15 cellular contexts compared by ENCODE assay signal in genomic region chr9:123033864-123034598, GRCh38. TPM values are rescaled to one million over a fixed set of nuclear protein-coding genes. Genes with fewer than 3 reads are reported as not detected.
A peak's percentile ranks its signal among the peaks of the same experiment; 100 is the strongest.
DNase-seq lines count a peak whose midpoint lies in the region; ATAC-seq and TF ChIP-seq lines count a peak whose summit lies in the region.
"Had no signal": no experiment of that assay in that cellular context is flagged by ENCODE, and none has a peak within 500 bp of the region (broad histone marks: within the 10 kb centered on the region; RNA-seq: fewer than 3 reads in every experiment).

No MANE protein-coding gene starts in this region.

- no peak overlapping the region for H3K4me2 ChIP-seq in GM23248 (ENCODE audit: unreplicated experiment)
- H3K4me2 ChIP-seq: SK-N-SH had no signal

- H3K27me3 ChIP-seq in lower lobe of right lung (ENCODE audit: low read depth) (no peaks in the 10 kb centered on the region), GM23248 (replicated peaks; ENCODE audit: insufficient read depth) (no peaks in the 10 kb centered on the region)

- no peak overlapping the region for H3K9ac ChIP-seq in GM23248
- H3K9ac ChIP-seq: SK-N-SH had no signal

- no peaks in the 10 kb centered on the region for H3K79me2 ChIP-seq in GM23248 (ENCODE audit: insufficient read depth)

- H3F3A ChIP-seq in GM23248 (ENCODE audit: insufficient read depth): peaks cover 4% of the 10 kb centered on the region; the same call in 1 of the 2 replicates

- peaks cover 5% of the 10 kb centered on the region; the same call in 1 of the 2 replicates for H4K20me1 ChIP-seq in GM23248 (ENCODE audit: insufficient read depth)

- H3K9me3 ChIP-seq in lower lobe of right lung: no peaks in the 10 kb centered on the region
- H3K9me3 ChIP-seq in GM23248 (ENCODE audit: low read depth): no peaks in the 10 kb centered on the region
- H3K9me3 ChIP-seq: SK-N-SH had no signal

- H3K4me3 ChIP-seq in lower lobe of right lung (peak overlapping the region; percentile 2), GM23248 (no peak overlapping the region)

- no peak overlapping the region for H2AFZ ChIP-seq in GM23248

- intact Hi-C loops in lower lobe of right lung (cut with DNase I): no loop called here

- H3K27ac ChIP-seq in lower lobe of right lung (no peak overlapping the region), GM23248 (no peak overlapping the region)

- WGBS in GM23248 (ENCODE audit: low coverage in 1 of 2, low lambda C conversion rate in 2 of 2, missing lambda C conversion rate in 2 of 2), 2 experiments: 95 to 96% methylated on average over 8 of the region's 8 CpGs

- no peaks in the 10 kb centered on the region for H3K9me2 ChIP-seq in GM23248 (ENCODE audit: insufficient read depth)
- H3K9me2 ChIP-seq: SK-N-SH had no signal

- TF ChIP-seq CTCF in lower lobe of right lung (IDR thresholded peaks at IDR 0.05): no peak

- H3K4me1 ChIP-seq in lower lobe of right lung: peaks cover 15% of the 10 kb centered on the region
- H3K4me1 ChIP-seq in GM23248 (ENCODE audit: insufficient read depth): peaks cover 16% of the 10 kb centered on the region

- DNase-seq in cerebellum (ENCODE audit: low spot score) (peak; percentile 26), lower lobe of right lung (no peak), stromal cell of bone marrow (ENCODE audit: low read depth) (peak; percentile 23), epidermal melanocyte (ENCODE audit: insufficient read length, low spot score) (no peak), OCI-M2 (lab: John Stamatoyannopoulos, UW; ENCODE audit: unreplicated experiment) (no peak), GM23248 (no peak), GM19240 (ENCODE audit: insufficient read length, low spot score) (no peak)
- DNase-seq: activated CD4-positive, alpha-beta T cell treated with anti-CD3 and anti-CD28 coated beads for 48 hours; activated naive CD4-positive, alpha-beta T cell treated with anti-CD3 and anti-CD28 coated beads, Interleukin-2, amount 50 U/mL, for 16 hours; natural killer cell; NCI-H524; SK-N-SH; stimulated activated CD4-positive, alpha-beta T cell treated with anti-CD3 and anti-CD28 coated beads, Interleukin-2, amount 100 ng/mL, for 48 hours had no signal

- in situ Hi-C loops in GM23248 (cut with MboI): no loop called here

- ATAC-seq in HG03097 (IDR thresholded peaks at IDR 0.05; ENCODE audit: low FRiP score, unreplicated experiment) (peak; percentile 69), lower lobe of right lung (peak in 1 of 2 donors; percentile 35)
- ATAC-seq: natural killer cell had no signal

- H3K36me3 ChIP-seq in lower lobe of right lung: peaks cover 17% of the 10 kb centered on the region
- H3K36me3 ChIP-seq in GM23248 (ENCODE audit: low read depth): no peaks in the 10 kb centered on the region

RNA-seq across cellular contexts. Expression of gene GPR21, which starts 0.6 kb away (rescaled TPM):
- total RNA-seq in cerebellum (13.5 TPM), lower lobe of right lung (2.2 TPM)
- total RNA-seq in GM23248 (2014; rRNA removed; shearing (Covaris generic)): 0.65 TPM in 1 of 2 replicates, not detected in the other
- not detected in 2 replicates for polyA plus RNA-seq in GM23248 (2016; fragmentation: Nextera tagmentation; extraction: Ambion mirVana)
- total RNA-seq: M059J had no signal
- polyA plus RNA-seq: SK-N-SH had no signal

Comparison
In these comparisons a context has a peak if more than half of its experiments do, and no peak if none do; other contexts are left out.
1. DNase-seq: peak in cerebellum (single experiment) and stromal cell of bone marrow (single experiment); none in lower lobe of right lung (single experiment), epidermal melanocyte (single experiment), OCI-M2 (single experiment), GM23248 (single experiment) and GM19240 (single experiment).